In the genomic region with DNA sequence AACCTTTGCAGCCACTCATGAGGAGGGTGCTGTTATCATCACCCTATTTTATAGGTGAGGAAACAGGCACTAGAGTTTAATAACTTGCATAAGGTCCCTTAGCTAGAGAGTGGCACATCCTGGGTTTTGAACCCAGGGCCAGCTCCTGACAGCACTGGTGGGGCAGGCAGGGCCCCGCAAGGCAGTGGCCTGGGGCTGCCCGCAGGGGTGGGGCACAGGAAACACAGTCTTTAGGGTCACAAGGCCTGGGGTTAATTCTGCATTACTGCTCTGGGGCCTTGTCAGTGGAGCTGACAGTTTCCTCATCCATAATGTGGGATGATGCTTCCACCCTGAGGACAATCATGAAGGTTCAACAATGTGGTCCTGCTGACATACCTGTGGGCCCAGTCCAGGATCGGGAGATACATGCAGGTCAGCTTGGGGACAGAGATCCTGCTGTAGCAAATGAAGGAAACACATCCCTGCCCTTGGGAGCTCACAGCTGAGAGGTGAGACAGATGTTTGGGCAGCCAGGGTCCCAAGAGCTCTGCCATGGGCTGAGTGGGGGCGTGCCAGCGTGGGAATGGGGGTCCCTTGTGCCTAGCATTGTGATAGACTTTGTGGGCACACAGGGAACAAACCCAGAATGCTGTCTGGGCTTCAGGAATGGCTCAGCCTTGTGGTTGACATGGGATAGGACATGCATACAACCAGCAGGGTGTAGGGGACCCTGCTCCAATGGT, we compare ENCODE assay signal across 23 cellular contexts. TPM values are rescaled to one million over a fixed set of nuclear protein-coding genes. Genes with fewer than 3 reads are reported as not detected.
"Had no signal": no experiment of that assay in that cellular context is flagged by ENCODE, and none has a peak within 500 bp of the region (broad histone marks: within the 10 kb centered on the region; RNA-seq: fewer than 3 reads in every experiment).

No MANE protein-coding gene starts in this region.

- H3K36me3 Mint-ChIP-seq: activated naive CD8-positive, alpha-beta T cell treated with anti-CD3 and anti-CD28 coated beads, Interleukin-2, amount 10 ng/mL, durations not matched to agents 7 days and 5 days; stimulated activated effector memory CD8-positive, alpha-beta T cell treated with anti-CD3 and anti-CD28 coated beads, Interleukin-12 subunit alpha, Interleukin-12 subunit beta, amount 100 ng/mL, for 72 hours had no signal

- ATAC-seq: activated CD8-positive, alpha-beta T cell treated with anti-CD3 and anti-CD28 coated beads for 36 hours; activated T-helper 17 cell treated with anti-CD3 and anti-CD28 coated beads, Interleukin-2, amount 50 U/mL, for 72 hours; body of pancreas; left colon; stimulated activated effector memory CD8-positive, alpha-beta T cell treated with anti-CD3 and anti-CD28 coated beads, Interleukin-12 subunit alpha, Interleukin-12 subunit beta, amount 100 ng/mL, for 72 hours had no signal

- H3K9me3 ChIP-seq: body of pancreas, esophagus muscularis mucosa, prostate gland, thoracic aorta had no signal

- H3K27me3 Mint-ChIP-seq: activated CD8-positive, alpha-beta T cell treated with anti-CD3 and anti-CD28 coated beads for 36 hours; activated naive CD8-positive, alpha-beta T cell treated with anti-CD3 and anti-CD28 coated beads, Interleukin-2, amount 10 ng/mL, durations not matched to agents 7 days and 5 days; activated T-helper 17 cell treated with anti-CD3 and anti-CD28 coated beads, Interleukin-2, amount 50 U/mL, for 72 hours; central memory CD8-positive, alpha-beta T cell had no signal

- H3K4me1 ChIP-seq: prostate gland had no signal

- H3K9me3 Mint-ChIP-seq: activated CD8-positive, alpha-beta T cell treated with anti-CD3 and anti-CD28 coated beads for 36 hours; activated naive CD8-positive, alpha-beta T cell treated with anti-CD3 and anti-CD28 coated beads, Interleukin-2, amount 10 ng/mL, durations not matched to agents 7 days and 5 days; activated T-helper 17 cell treated with anti-CD3 and anti-CD28 coated beads, Interleukin-2, amount 50 U/mL, for 72 hours; central memory CD8-positive, alpha-beta T cell; nephron; stimulated activated effector memory CD8-positive, alpha-beta T cell treated with anti-CD3 and anti-CD28 coated beads, Interleukin-12 subunit alpha, Interleukin-12 subunit beta, amount 100 ng/mL, for 72 hours had no signal

- H3K36me3 ChIP-seq: esophagus muscularis mucosa, prostate gland, thoracic aorta had no signal

- H3K4me3 Mint-ChIP-seq: activated CD8-positive, alpha-beta T cell treated with anti-CD3 and anti-CD28 coated beads for 36 hours; activated naive CD8-positive, alpha-beta T cell treated with anti-CD3 and anti-CD28 coated beads, Interleukin-2, amount 10 ng/mL, durations not matched to agents 7 days and 5 days; activated T-helper 17 cell treated with anti-CD3 and anti-CD28 coated beads, Interleukin-2, amount 50 U/mL, for 72 hours; central memory CD8-positive, alpha-beta T cell; nephron; stimulated activated effector memory CD8-positive, alpha-beta T cell treated with anti-CD3 and anti-CD28 coated beads, Interleukin-12 subunit alpha, Interleukin-12 subunit beta, amount 100 ng/mL, for 72 hours had no signal

- H3K27ac ChIP-seq: body of pancreas, coronary artery, esophagus muscularis mucosa, prostate gland, skin epidermis, thoracic aorta had no signal

- H3K4me1 Mint-ChIP-seq: activated T-helper 17 cell treated with anti-CD3 and anti-CD28 coated beads, Interleukin-2, amount 50 U/mL, for 72 hours; central memory CD8-positive, alpha-beta T cell had no signal

- H3K27ac Mint-ChIP-seq: activated CD8-positive, alpha-beta T cell treated with anti-CD3 and anti-CD28 coated beads for 36 hours; activated naive CD8-positive, alpha-beta T cell treated with anti-CD3 and anti-CD28 coated beads, Interleukin-2, amount 10 ng/mL, durations not matched to agents 7 days and 5 days; nephron had no signal

- H3K4me3 ChIP-seq: body of pancreas, coronary artery, esophagus muscularis mucosa, lung, prostate gland, skin epidermis, thoracic aorta had no signal

- H3K27me3 ChIP-seq: body of pancreas, esophagus muscularis mucosa had no signal

- DNase-seq: activated CD4-positive, alpha-beta T cell treated with anti-CD3 and anti-CD28 coated beads for 48 hours; activated CD4-positive, CD25-positive, alpha-beta regulatory T cell; activated CD8-positive, alpha-beta T cell treated with anti-CD3 and anti-CD28 coated beads for 36 hours; activated naive CD4-positive, alpha-beta T cell; activated naive CD8-positive, alpha-beta T cell treated with anti-CD3 and anti-CD28 coated beads, Interleukin-2, amount 10 ng/mL, durations not matched to agents 7 days and 5 days; activated T-cell treated with anti-CD3 and anti-CD28 coated beads, Interleukin-2, amount 50 U/mL, for 1 hour; amygdala; left colon; right cardiac atrium; stimulated activated CD4-positive, alpha-beta T cell treated with anti-CD3 and anti-CD28 coated beads, Interleukin-4, amount 100 ng/mL, for 24 hours; T-helper 1 cell; T-helper 9 cell had no signal

RNA-seq across cellular contexts. Expression of gene FGF18, which starts 14.7 kb away (rescaled TPM):
- total RNA-seq: body of pancreas had no signal
